Comparison of ENCODE assay signal across 8 cellular contexts in the genomic region with DNA sequence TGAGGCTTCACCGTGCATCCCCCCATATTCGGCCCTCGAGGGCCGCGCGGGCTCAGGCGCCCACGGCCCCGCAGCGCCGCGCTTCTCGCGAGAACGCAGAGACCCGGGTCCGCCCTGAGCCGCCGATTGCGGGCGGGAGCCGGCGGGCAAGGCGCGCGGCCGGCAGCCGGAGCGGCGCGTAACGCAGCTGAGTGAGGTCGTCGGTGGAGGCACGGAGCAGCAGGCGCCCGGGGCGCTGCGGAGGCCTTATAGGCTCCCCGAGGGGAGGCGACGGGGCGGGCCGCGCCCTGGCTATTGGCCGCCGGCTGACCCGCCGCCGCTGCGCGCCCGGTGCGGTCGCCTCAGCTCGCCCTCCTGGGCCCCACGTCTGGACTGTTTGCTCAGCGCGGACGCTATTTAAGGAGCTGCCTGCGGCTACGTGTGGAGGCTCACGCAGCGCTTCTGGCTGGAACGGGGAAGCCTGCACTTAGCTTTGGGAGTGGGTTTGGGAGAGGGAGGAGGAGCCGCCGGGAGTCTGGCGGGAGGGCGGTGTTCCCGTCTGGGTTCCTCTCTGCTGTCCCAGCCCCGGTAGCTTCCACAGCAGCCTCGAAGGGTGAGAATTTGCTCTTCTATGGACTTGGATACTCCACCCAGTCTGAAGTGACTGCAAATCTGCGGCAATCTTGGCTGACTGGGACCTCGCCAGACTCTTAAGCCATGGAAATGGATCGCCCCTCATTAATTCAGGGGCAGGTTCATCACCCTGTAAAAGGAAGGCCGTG. TPM values are rescaled to one million over a fixed set of nuclear protein-coding genes. Genes with fewer than 3 reads are reported as not detected.
DNase-seq lines count a peak whose midpoint lies in the region; ATAC-seq, FAIRE-seq and TF ChIP-seq lines count a peak whose summit lies in the region.

PLOD2 (minus strand) TSS at position 221 of the 761 bp plus-strand sequence; CDS start at position 26, 195 bp downstream.

- H3K4me1 ChIP-seq in A549 (peaks cover 64% of the 10 kb centered on the region), OCI-LY7 (ENCODE audit: insufficient read depth, low read length, poor library complexity, severe bottlenecking) (no peaks in the 10 kb centered on the region)

- intact Hi-C loops in OCI-LY7 (cut with micrococcal nuclease; ENCODE audit: unreplicated experiment) = no loop called here

- H3K4me1 Mint-ChIP-seq in nephron = peaks cover 66% of the 10 kb centered on the region

- POLR2A ChIA-PET in A549 (lab: Yijun Ruan, JAX) = interaction anchor here (0.7 to 2.5 kb wide), 24 partner anchors 15 to 383 kb away, joined by 3 to 23 read pairs (median 5); partner anchors contain the start of gene PLSCR1
- POLR2A ChIA-PET in OCI-LY7 (lab: Charles Lee) = interaction anchor here (0.6 kb wide), 2 partner anchors 96 to 344 kb away, joined by 3 to 4 read pairs; no protein-coding TSS in a partner anchor

- peak; percentile 86 for TF ChIP-seq POLR2A in A549 (IDR thresholded peaks at IDR 0.05; ENCODE audit: low read length)

- DNase-seq in A549 (ENCODE audit: low read depth in 1 of 2, low spot score in 1 of 2) = peak; percentile 56 to 89
- peak; percentile 44 for DNase-seq in NCI-H345 treated with DMSO at 0.1 percent for 48 hours (lab: John Stamatoyannopoulos, UW; ENCODE audit: unreplicated experiment)
- peak in 1 of 2 donors; percentile 39 for DNase-seq in activated naive CD4-positive, alpha-beta T cell treated with anti-CD3 and anti-CD28 coated beads, Interleukin-2, amount 50 U/mL, for 72 hours (ENCODE audit: low spot score in 2 of 2)
- DNase-seq in frontal cortex (ENCODE audit: low spot score in 2 of 2) = peak; percentile 70 to 71
- DNase-seq in OCI-LY7 (ENCODE audit: low spot score) = no peak

- TF ChIP-seq EP300 in A549 (IDR thresholded peaks at IDR 0.05) = peak in 1 of 2 experiments; percentile 20; a peak in 1 of 5 replicates

- 4% methylated on average over 5 of the region's 76 CpGs for WGBS in A549 (ENCODE audit: missing lambda C conversion rate)

- H3K4me3 Mint-ChIP-seq in nephron = peak within 1 kb of the TSS; percentile 93 to 97 (median 97)

- H3K36me3 Mint-ChIP-seq in activated naive CD4-positive, alpha-beta T cell treated with anti-CD3 and anti-CD28 coated beads, Interleukin-2, amount 50 U/mL, for 72 hours = peaks cover 0 to 15% of the 10 kb centered on the region in 2 donors
- no peaks in the 10 kb centered on the region for H3K36me3 Mint-ChIP-seq in nephron (ENCODE audit: low read depth)

- TF ChIP-seq RAD21 in A549 (conservative IDR thresholded peaks at IDR 0.05 in 1 of 2, IDR thresholded peaks at IDR 0.05 in 1 of 2) = no peak; a peak in 2 of 5 replicates

- peak within 1 kb of the TSS; percentile 97 for H3K4me2 ChIP-seq in A549
- H3K4me2 ChIP-seq in OCI-LY7 (ENCODE audit: low read length) = no peak within 1 kb of the TSS

- H3K9me2 ChIP-seq in OCI-LY7 (ENCODE audit: insufficient read depth, low read length) = no peaks in the 10 kb centered on the region

- TF ChIP-seq CTCF in A549 (IDR thresholded peaks at IDR 0.05) (no peak; the same call in 2 of the 3 replicates), GM12874 (IDR thresholded peaks at IDR 0.05; ENCODE audit: insufficient read depth, low read depth, low read length) (0 out of 2 replicates have a peak, but pooled peaks have one; percentile 5), nephron (IDR thresholded peaks at IDR 0.05; ENCODE audit: unreplicated experiment in 3 of 3) (no peak), OCI-LY7 (conservative IDR thresholded peaks at IDR 0.05; ENCODE audit: low read length) (no peak)

- no peaks in the 10 kb centered on the region for H4K20me1 ChIP-seq in OCI-LY7 (ENCODE audit: insufficient read depth, low read length)

- peak; percentile 75 to 76 for ATAC-seq in A549
- peak; percentile 68 for ATAC-seq in HG02798 (IDR thresholded peaks at IDR 0.05; ENCODE audit: poor library complexity, unreplicated experiment)
- peak; percentile 28 to 82 for ATAC-seq in activated naive CD4-positive, alpha-beta T cell treated with anti-CD3 and anti-CD28 coated beads, Interleukin-2, amount 50 U/mL, for 72 hours

- no TSS peak for BruUV-seq in OCI-LY7 (replicated peaks; lab: Mats Ljungman, UMichigan)

- no peaks in the 10 kb centered on the region for H3K27me3 Mint-ChIP-seq in nephron (ENCODE audit: low read depth)

- H3K9me3 Mint-ChIP-seq in activated naive CD4-positive, alpha-beta T cell treated with anti-CD3 and anti-CD28 coated beads, Interleukin-2, amount 50 U/mL, for 72 hours = peaks cover 0 to 4% of the 10 kb centered on the region in 2 donors
- H3K9me3 Mint-ChIP-seq in nephron = no peaks in the 10 kb centered on the region

- H3K27ac Mint-ChIP-seq in activated naive CD4-positive, alpha-beta T cell treated with anti-CD3 and anti-CD28 coated beads, Interleukin-2, amount 50 U/mL, for 72 hours = no peak within 1 kb of the TSS
- H3K27ac Mint-ChIP-seq in nephron = peak within 1 kb of the TSS; percentile 99

- H3K27ac ChIP-seq in A549 (peak within 1 kb of the TSS; percentile 87 to 97), OCI-LY7 (ENCODE audit: low read depth, low read length, poor library complexity, severe bottlenecking) (no peak within 1 kb of the TSS)

- H3K9me3 ChIP-seq in A549 (no peaks in the 10 kb centered on the region), OCI-LY7 (ENCODE audit: low read length) (no peaks in the 10 kb centered on the region)

- FAIRE-seq in A549 (lab: Jason Lieb, UNC) (no peak), frontal cortex (lab: Jason Lieb, UNC) (no peak)

- no peak within 1 kb of the TSS for H2AFZ ChIP-seq in OCI-LY7 (ENCODE audit: low read length)

- CTCF ChIA-PET in A549 (lab: Yijun Ruan, JAX) (interaction anchor here (0.9 to 4.5 kb wide), 15 partner anchors 11 to 384 kb away, joined by 3 to 34 read pairs (median 4); no protein-coding TSS in a partner anchor), OCI-LY7 (lab: Charles Lee; ENCODE audit: unreplicated experiment) (no interaction called here)

- peak within 1 kb of the TSS; percentile 90 for H3K4me3 ChIP-seq in A549
- no peak within 1 kb of the TSS for H3K4me3 ChIP-seq in OCI-LY7 (ENCODE audit: low read depth, low read length, poor library complexity, severe bottlenecking)

- no peaks in the 10 kb centered on the region for H3K79me2 ChIP-seq in OCI-LY7 (ENCODE audit: insufficient read depth, low read depth, low read length)

- no peaks in the 10 kb centered on the region for H3K36me3 ChIP-seq in OCI-LY7 (ENCODE audit: insufficient read depth, low read length)

TF ChIP-seq in A549, 52 proteins besides CTCF, POLR2A, EP300 and RAD21 (continues in another document):
- TF ChIP-seq PBX3 (IDR thresholded peaks at IDR 0.05) (0 out of 2 replicates have a peak, but pooled peaks have one; percentile 3), TFCP2L1 (CRISPR knock-in tag; IDR thresholded peaks at IDR 0.05) (no peak), BCL3 (IDR thresholded peaks at IDR 0.05) (peak; percentile 85), NFE2L2 (conservative IDR thresholded peaks at IDR 0.05; ENCODE audit: low read length) (no peak), JUN (IDR thresholded peaks at IDR 0.05) (peak; percentile 91 to 94), EHF (CRISPR knock-in tag; IDR thresholded peaks at IDR 0.05) (no peak), TP53 (CRISPR knock-in tag; IDR thresholded peaks at IDR 0.05) (no peak), HDAC2 (IDR thresholded peaks at IDR 0.05) (no peak), PHF8 (IDR thresholded peaks at IDR 0.05; ENCODE audit: borderline replicate concordance, low read depth) (peak; percentile 42; the same call in 1 of the 2 replicates), HEYL (CRISPR knock-in tag; IDR thresholded peaks at IDR 0.05) (no peak)
- TF ChIP-seq, protein P1, sequence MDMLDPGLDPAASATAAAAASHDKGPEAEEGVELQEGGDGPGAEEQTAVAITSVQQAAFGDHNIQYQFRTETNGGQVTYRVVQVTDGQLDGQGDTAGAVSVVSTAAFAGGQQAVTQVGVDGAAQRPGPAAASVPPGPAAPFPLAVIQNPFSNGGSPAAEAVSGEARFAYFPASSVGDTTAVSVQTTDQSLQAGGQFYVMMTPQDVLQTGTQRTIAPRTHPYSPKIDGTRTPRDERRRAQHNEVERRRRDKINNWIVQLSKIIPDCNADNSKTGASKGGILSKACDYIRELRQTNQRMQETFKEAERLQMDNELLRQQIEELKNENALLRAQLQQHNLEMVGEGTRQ (IDR thresholded peaks at IDR 0.05) = no peak

RNA-seq across cellular contexts. Expression of gene PLOD2, which starts in this region (rescaled TPM):
- 161 and 174 TPM in 2 replicates for polyA plus RNA-seq in A549 (2011; rRNA removed)
- 20.1 and 22.2 TPM in 2 replicates for polyA plus RNA-seq in A549 (2012; cell fraction: cytosol; rRNA removed)
- 20.3 and 34.8 TPM in 2 replicates for polyA plus RNA-seq in A549 (2012; cell fraction: nucleus; rRNA removed)
- 159 to 184 TPM (median 171 TPM) in 3 replicates for polyA plus RNA-seq in A549 (2017; fragmentation: RNase III; extraction: RNeasy Plus Mini Kit Qiagen cat#74134 plus additional on column Dnase treatment)
- polyA minus RNA-seq in A549 (2011; rRNA and poly(A)+ RNA removed) = 45.9 and 46.7 TPM in 2 replicates
- total RNA-seq in activated naive CD4-positive, alpha-beta T cell treated with anti-CD3 and anti-CD28 coated beads, Interleukin-2, amount 50 U/mL, for 72 hours = 1 to 10 TPM in 1 of 2 donors, not detected in 1; 4.6 TPM
- total RNA-seq in frontal cortex = 14.7 TPM
- total RNA-seq in OCI-LY7 (2014; rRNA removed; shearing (Covaris generic)) = not detected in 2 replicates
- not detected in 2 replicates for total RNA-seq in OCI-LY7 (2022)

Comparison
In these comparisons a context has a peak if more than half of its experiments do, and no peak if none do; other contexts are left out.
1. H3K27ac Mint-ChIP-seq: peak in nephron (3 of 3); none in activated naive CD4-positive, alpha-beta T cell treated with anti-CD3 and anti-CD28 coated beads, Interleukin-2, amount 50 U/mL, for 72 hours (0 of 2).
2. Peak in every context shown above with its lines, with median percentiles within 50 percentile points of each other: ATAC-seq.